Comparison of ENCODE assay signal across 23 cellular contexts in the genomic region with DNA sequence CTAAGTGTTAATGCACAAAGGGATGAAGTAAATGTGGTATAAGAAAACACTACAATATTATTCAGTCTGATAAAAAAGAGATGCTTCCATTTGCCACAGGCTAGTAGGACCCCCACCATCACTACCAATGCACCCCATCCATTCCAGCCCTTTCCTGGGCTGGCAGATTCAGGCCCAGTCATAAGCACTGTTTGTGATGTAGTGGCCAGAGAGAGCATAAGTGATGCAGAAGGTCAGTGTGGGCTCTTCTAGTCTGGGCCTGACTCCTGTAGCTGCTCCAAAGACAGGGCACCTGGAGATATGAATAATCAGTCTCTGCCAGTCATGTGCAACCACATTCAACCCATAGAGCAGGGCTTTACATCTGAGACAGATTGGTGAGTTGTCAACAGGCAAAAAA.
"Had no signal": no experiment of that assay in that cellular context is flagged by ENCODE, and none has a peak within 500 bp of the region (broad histone marks: within the 10 kb centered on the region; RNA-seq: fewer than 3 reads in every experiment).

No MANE protein-coding gene starts in this region.

- H3K4me3 ChIP-seq: coronary artery, lower lobe of right lung, ovary, psoas muscle, sigmoid colon, thoracic aorta, tibial nerve, upper lobe of right lung, uterus had no signal

- H3K27ac ChIP-seq: coronary artery, lower lobe of right lung, ovary, psoas muscle, sigmoid colon, thoracic aorta, tibial nerve, upper lobe of right lung, uterus had no signal

- DNase-seq: dermis blood vessel endothelial cell; effector memory CD8-positive, alpha-beta T cell; erythroblast; hypothalamus; immature natural killer cell; islet precursor cell; kidney glomerular epithelial cell; left ventricle myocardium superior; lower lobe of right lung; natural killer cell; occipital lobe; ovary; posterior cingulate gyrus; psoas muscle; right cardiac atrium; sigmoid colon; stimulated activated CD4-positive, alpha-beta T cell treated with anti-CD3 and anti-CD28 coated beads, Interleukin-4, amount 100 ng/mL, for 4 hours; upper lobe of right lung; uterus had no signal

- FAIRE-seq: endometrium had no signal

- H3K9me3 ChIP-seq: lower lobe of right lung, ovary, psoas muscle, sigmoid colon, thoracic aorta, tibial nerve, upper lobe of right lung had no signal

- H3K27me3 ChIP-seq: ovary, tibial nerve, upper lobe of right lung, uterus had no signal

- H3K4me1 ChIP-seq: lower lobe of right lung, psoas muscle, sigmoid colon, tibial nerve, upper lobe of right lung, uterus had no signal

- H3K36me3 ChIP-seq: lower lobe of right lung, ovary, sigmoid colon, thoracic aorta, tibial nerve, upper lobe of right lung, uterus had no signal
